In the genomic region with DNA sequence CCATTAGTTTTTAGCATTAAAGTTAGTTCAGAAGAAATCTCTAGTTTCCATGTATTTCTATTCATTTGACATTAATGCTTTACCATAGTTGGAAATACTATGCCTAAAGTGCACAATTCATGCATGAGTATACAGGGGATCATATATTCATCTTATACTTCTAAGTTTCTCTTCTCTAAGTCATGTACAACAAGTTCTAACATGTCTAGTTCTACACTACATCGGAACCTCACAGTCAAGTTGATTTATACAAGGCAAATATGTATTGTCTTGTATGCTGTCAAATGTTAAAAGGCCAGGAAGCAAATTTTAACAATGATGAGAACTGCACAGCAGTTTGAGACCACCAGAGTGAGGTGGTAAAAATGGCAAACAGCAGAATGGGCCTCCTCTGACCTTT, we compare ENCODE assay signal across 33 cellular contexts. TPM values are rescaled to one million over a fixed set of nuclear protein-coding genes. Genes with fewer than 3 reads are reported as not detected.
"Had no signal": no experiment of that assay in that cellular context is flagged by ENCODE, and none has a peak within 500 bp of the region (broad histone marks: within the 10 kb centered on the region; RNA-seq: fewer than 3 reads in every experiment).

No MANE protein-coding gene starts in this region.

- H3K9me3 Mint-ChIP-seq: activated naive CD4-positive, alpha-beta T cell treated with anti-CD3 and anti-CD28 coated beads for 36 hours; activated naive CD8-positive, alpha-beta T cell treated with anti-CD3 and anti-CD28 coated beads for 36 hours; mesothelial cell of epicardium; naive thymus-derived CD4-positive, alpha-beta T cell; neural crest cell; T-helper 2 cell treated with Interferon-gamma antibody and Interleukin-4, amounts not matched to agents 5 μg/mL and 100 μg/mL, for 36 hours had no signal

- H3K4me1 ChIP-seq: testis had no signal

- H3K9me3 ChIP-seq: adrenal gland, body of pancreas, esophagus squamous epithelium, pancreas, prostate gland, testis, transverse colon had no signal

- H3K4me3 ChIP-seq: adrenal gland, body of pancreas, coronary artery, dorsolateral prefrontal cortex, esophagus squamous epithelium, pancreas, prostate gland, skin epidermis, testis, transverse colon had no signal

- H3K27ac Mint-ChIP-seq: activated naive CD4-positive, alpha-beta T cell treated with anti-CD3 and anti-CD28 coated beads for 36 hours; activated naive CD8-positive, alpha-beta T cell treated with anti-CD3 and anti-CD28 coated beads for 36 hours; mesothelial cell of epicardium; T-helper 2 cell treated with Interferon-gamma antibody and Interleukin-4, amounts not matched to agents 5 μg/mL and 100 μg/mL, for 36 hours had no signal

- DNase-seq: activated CD4-positive, alpha-beta T cell treated with anti-CD3 and anti-CD28 coated beads for 4 hours; activated CD4-positive, alpha-beta T cell treated with anti-CD3 and anti-CD28 coated beads, Interleukin-2, amount 50 U/mL, for 4 hours; activated CD4-positive, CD25-positive, alpha-beta regulatory T cell; activated effector memory CD4-positive, alpha-beta T cell treated with anti-CD3 and anti-CD28 coated beads, Interleukin-2, amount 50 U/mL, for 16 hours; activated naive CD4-positive, alpha-beta T cell treated with anti-CD3 and anti-CD28 coated beads for 36 hours; activated naive CD8-positive, alpha-beta T cell treated with anti-CD3 and anti-CD28 coated beads for 36 hours; adrenal gland; aorta; body of pancreas; dorsolateral prefrontal cortex; effector memory CD4-positive, alpha-beta T cell; esophagus squamous epithelium; glutamatergic neuron; left ventricle myocardium superior; naive thymus-derived CD4-positive, alpha-beta T cell; nucleus accumbens; pancreas; retina; stimulated activated CD4-positive, alpha-beta T cell treated with anti-CD3 and anti-CD28 coated beads, Interleukin-12 subunit alpha, Interleukin-12 subunit beta, amount 100 ng/mL, for 4 hours; stimulated activated CD4-positive, alpha-beta T cell treated with anti-CD3 and anti-CD28 coated beads, Interleukin-4, amount 100 ng/mL, for 1 hour; stimulated activated naive CD8-positive, alpha-beta T cell treated with anti-CD3 and anti-CD28 coated beads, Interleukin-15, Interleukin-2, amounts not matched to agents 100 U/mL and 50 U/mL, for 24 hours; testis; transverse colon had no signal

- H3K27me3 ChIP-seq: adrenal gland, body of pancreas, dorsolateral prefrontal cortex, esophagus squamous epithelium, pancreas, testis, transverse colon had no signal

- H3K4me3 Mint-ChIP-seq: activated naive CD4-positive, alpha-beta T cell treated with anti-CD3 and anti-CD28 coated beads for 36 hours; activated naive CD8-positive, alpha-beta T cell treated with anti-CD3 and anti-CD28 coated beads for 36 hours; mesothelial cell of epicardium; naive thymus-derived CD4-positive, alpha-beta T cell; neural crest cell; T-helper 2 cell treated with Interferon-gamma antibody and Interleukin-4, amounts not matched to agents 5 μg/mL and 100 μg/mL, for 36 hours had no signal

- H3K36me3 ChIP-seq: prostate gland had no signal

- H3K27me3 Mint-ChIP-seq: activated naive CD8-positive, alpha-beta T cell treated with anti-CD3 and anti-CD28 coated beads for 36 hours; naive thymus-derived CD4-positive, alpha-beta T cell had no signal

- H3K4me1 Mint-ChIP-seq: activated naive CD8-positive, alpha-beta T cell treated with anti-CD3 and anti-CD28 coated beads for 36 hours; neural crest cell had no signal

- H3K27ac ChIP-seq: adrenal gland, body of pancreas, coronary artery, pancreas, prostate gland, skin epidermis, testis, transverse colon had no signal

RNA-seq across cellular contexts. Expression of a gene that starts 32.1 kb away (rescaled TPM):
- total RNA-seq: activated naive CD4-positive, alpha-beta T cell treated with anti-CD3 and anti-CD28 coated beads for 36 hours; activated naive CD8-positive, alpha-beta T cell treated with anti-CD3 and anti-CD28 coated beads for 36 hours; aorta; body of pancreas; cerebellum; esophagus squamous epithelium; frontal cortex; left ventricle myocardium superior; pancreas; sciatic nerve; transverse colon; urinary bladder had no signal
- polyA plus RNA-seq: aorta, urinary bladder had no signal
